In genomic region chr20:45463113-45463512, GRCh38 we compare ENCODE assay signal across 26 cellular contexts. TPM values are rescaled to one million over a fixed set of nuclear protein-coding genes. Genes with fewer than 3 reads are reported as not detected.
"Had no signal": no experiment of that assay in that cellular context is flagged by ENCODE, and none has a peak within 500 bp of the region (broad histone marks: within the 10 kb centered on the region; RNA-seq: fewer than 3 reads in every experiment).

No MANE protein-coding gene starts in this region.

- H3K4me3 Mint-ChIP-seq: naive thymus-derived CD8-positive, alpha-beta T cell; stimulated activated naive B cell treated with anti-CD40 and anti-IgM and Interleukin-4, amounts not matched to agents 10 μg/mL and 1 μg/mL and 100 μg/mL, for 72 hours; stimulated activated naive CD8-positive, alpha-beta T cell treated with anti-CD3 and anti-CD28 coated beads, Interleukin-15, amount 100 ng/mL, for 72 hours had no signal

- H3K4me3 ChIP-seq: esophagus squamous epithelium, lung, psoas muscle, right lobe of liver, spleen, testis, tibial nerve, upper lobe of right lung had no signal

- H3K4me1 ChIP-seq: esophagus squamous epithelium, foreskin keratinocyte, psoas muscle, right lobe of liver, spleen, testis, tibial nerve had no signal

- H3K27ac ChIP-seq: esophagus squamous epithelium, foreskin keratinocyte, neutrophil, psoas muscle, right lobe of liver, spleen, testis, tibial nerve, upper lobe of right lung had no signal

- DNase-seq: effector memory CD4-positive, alpha-beta T cell; esophagus squamous epithelium; foreskin keratinocyte; left colon; left ventricle myocardium superior; mesenchymal stem cell; naive thymus-derived CD8-positive, alpha-beta T cell; psoas muscle; retina; right lobe of liver; spleen; stimulated activated CD4-positive, alpha-beta T cell treated with anti-CD3 and anti-CD28 coated beads, Interleukin-15, amount 100 ng/mL, for 24 hours; stimulated activated CD4-positive, alpha-beta T cell treated with anti-CD3 and anti-CD28 coated beads, Interleukin-1b, Interleukin-23, amount 100 ng/mL, for 48 hours; stimulated activated CD4-positive, alpha-beta T cell treated with anti-CD3 and anti-CD28 coated beads, Interleukin-4, amount 100 ng/mL, for 4 hours; stimulated activated naive B cell treated with anti-CD40 and anti-IgM and Interleukin-4, amounts not matched to agents 10 μg/mL and 1 μg/mL and 100 μg/mL, for 72 hours; stimulated activated naive CD8-positive, alpha-beta T cell treated with anti-CD3 and anti-CD28 coated beads, Interleukin-15, amount 100 ng/mL, for 72 hours; testis; upper lobe of right lung had no signal

- H3K36me3 Mint-ChIP-seq: naive thymus-derived CD8-positive, alpha-beta T cell had no signal

- ATAC-seq: foreskin keratinocyte; left colon; left ventricle myocardium superior; naive thymus-derived CD8-positive, alpha-beta T cell; psoas muscle; right lobe of liver; stimulated activated naive CD8-positive, alpha-beta T cell treated with anti-CD3 and anti-CD28 coated beads, Interleukin-15, amount 100 ng/mL, for 72 hours; upper lobe of right lung had no signal

- H3K4me1 Mint-ChIP-seq: naive thymus-derived CD8-positive, alpha-beta T cell had no signal

- H3K9me3 Mint-ChIP-seq: naive thymus-derived CD8-positive, alpha-beta T cell; stimulated activated naive B cell treated with anti-CD40 and anti-IgM and Interleukin-4, amounts not matched to agents 10 μg/mL and 1 μg/mL and 100 μg/mL, for 72 hours; stimulated activated naive CD8-positive, alpha-beta T cell treated with anti-CD3 and anti-CD28 coated beads, Interleukin-15, amount 100 ng/mL, for 72 hours had no signal

- H3K27ac Mint-ChIP-seq: naive thymus-derived CD8-positive, alpha-beta T cell; stimulated activated naive B cell treated with anti-CD40 and anti-IgM and Interleukin-4, amounts not matched to agents 10 μg/mL and 1 μg/mL and 100 μg/mL, for 72 hours; stimulated activated naive CD8-positive, alpha-beta T cell treated with anti-CD3 and anti-CD28 coated beads, Interleukin-15, amount 100 ng/mL, for 72 hours had no signal

- H3K27me3 ChIP-seq: right lobe of liver, testis, tibial nerve had no signal

- H3K36me3 ChIP-seq: esophagus squamous epithelium, neutrophil, right lobe of liver, spleen, tibial nerve, upper lobe of right lung had no signal

- H3K9me3 ChIP-seq: esophagus squamous epithelium, neutrophil, psoas muscle, right lobe of liver, spleen, testis, tibial nerve, upper lobe of right lung had no signal

RNA-seq across cellular contexts. Expression of gene WFDC2, which starts 6.4 kb away (rescaled TPM):
- total RNA-seq: osteoblast had no signal
- polyA plus RNA-seq: neural cell had no signal

RNA-seq across cellular contexts. Expression of gene SPINT3, which starts 52.3 kb away (rescaled TPM):
- total RNA-seq: epithelial cell of proximal tubule; esophagus squamous epithelium; foreskin keratinocyte; kidney epithelial cell; left colon; left ventricle myocardium superior; lung; naive thymus-derived CD8-positive, alpha-beta T cell; osteoblast; psoas muscle; right lobe of liver; spleen; subcutaneous adipose tissue; testis; tibial nerve; upper lobe of right lung had no signal
- polyA plus RNA-seq: foreskin keratinocyte; naive thymus-derived CD8-positive, alpha-beta T cell; neural cell; psoas muscle; spleen had no signal
